Comparison of ENCODE assay signal across 9 cellular contexts in genomic region chr16:67917140-67917851, GRCh38. TPM values are rescaled to one million over a fixed set of nuclear protein-coding genes. Genes with fewer than 3 reads are reported as not detected.
A peak's percentile ranks its signal among the peaks of the same experiment; 100 is the strongest.
DNase-seq lines count a peak whose midpoint lies in the region; ATAC-seq and TF ChIP-seq lines count a peak whose summit lies in the region.
"Had no signal": no experiment of that assay in that cellular context is flagged by ENCODE, and none has a peak within 500 bp of the region (broad histone marks: within the 10 kb centered on the region; RNA-seq: fewer than 3 reads in every experiment).

No MANE protein-coding gene starts in this region.

- no peak overlapping the region for H2BK120ac ChIP-seq in mesenchymal stem cell (ENCODE audit: low read depth, low read length)

- peaks cover 55% of the 10 kb centered on the region for H3K79me1 ChIP-seq in mesenchymal stem cell (replicated peaks; ENCODE audit: low read length, poor library complexity, severe bottlenecking)

- peak; percentile 80 for ATAC-seq in Right ventricle myocardium inferior

- peak overlapping the region; percentile 28 for H4K91ac ChIP-seq in mesenchymal stem cell (ENCODE audit: low read length)

- no peak overlapping the region for H2AK5ac ChIP-seq in mesenchymal stem cell (ENCODE audit: low read length, severe bottlenecking)

- peaks cover 4% of the 10 kb centered on the region for H3K36me3 Mint-ChIP-seq in type B pancreatic cell

- no peak overlapping the region for H3K4me3 Mint-ChIP-seq in type B pancreatic cell

- intact Hi-C loops in Right ventricle myocardium inferior (cut with DNase I) (no loop called here), cardiac septum (cut with DNase I) (no loop called here), ascending aorta (cut with DNase I) (no loop called here)

- no peak overlapping the region for H4K8ac ChIP-seq in mesenchymal stem cell (ENCODE audit: low read length)

- H3K36me3 ChIP-seq in ascending aorta: peaks cover 0 to 3% of the 10 kb centered on the region in 2 donors
- H3K36me3 ChIP-seq in mesenchymal stem cell (ENCODE audit: control insufficient read depth in 1 of 2, insufficient read depth in 2 of 2, low read depth in 1 of 2, low read length in 2 of 2): peaks cover 10 to 55% of the 10 kb centered on the region in 2 experiments

- H3K4me3 ChIP-seq in ascending aorta (no peak overlapping the region), mesenchymal stem cell (ENCODE audit: insufficient read depth in 1 of 2, low read depth in 1 of 2, low read length in 2 of 2) (no peak overlapping the region)

- no peak overlapping the region for H3K14ac ChIP-seq in mesenchymal stem cell (ENCODE audit: low read length in 2 of 2)

- H3K23ac ChIP-seq in mesenchymal stem cell (ENCODE audit: low read length in 2 of 2): no peak overlapping the region

- no peaks in the 10 kb centered on the region for H3K9me3 Mint-ChIP-seq in type B pancreatic cell

- peak overlapping the region; percentile 33 for H3K9ac ChIP-seq in mesenchymal stem cell (ENCODE audit: low read length)

- peak overlapping the region in 1 of 2 experiments; percentile 4 for H2BK12ac ChIP-seq in mesenchymal stem cell (ENCODE audit: low read length in 2 of 2)

- H3K18ac ChIP-seq in mesenchymal stem cell (ENCODE audit: low read depth in 1 of 2, low read length in 2 of 2): no peak overlapping the region

- H3K4ac ChIP-seq in mesenchymal stem cell (ENCODE audit: low read depth in 1 of 2, low read length in 2 of 2): no peak overlapping the region

- no peak overlapping the region for H3K4me2 ChIP-seq in mesenchymal stem cell (ENCODE audit: low read length, poor library complexity, severe bottlenecking)

- H3K9me3 ChIP-seq in ascending aorta (no peaks in the 10 kb centered on the region), mesenchymal stem cell (ENCODE audit: control insufficient read depth, low read length) (no peaks in the 10 kb centered on the region)

- no peaks in the 10 kb centered on the region for H3K27me3 Mint-ChIP-seq in type B pancreatic cell

- 71% methylated on average over 6 of the region's 6 CpGs for WGBS in mesenchymal stem cell

- peak; percentile 67 for DNase-seq in Right ventricle myocardium inferior (ENCODE audit: missing footprints)
- no peak for DNase-seq in cardiac septum (ENCODE audit: low spot score)
- DNase-seq in ascending aorta (ENCODE audit: low spot score in 2 of 2): no peak
- no peak for DNase-seq in mesenchymal stem cell
- no peak for DNase-seq in type B pancreatic cell (ENCODE audit: extremely low spot score, unreplicated experiment)
- no peak for DNase-seq in ecto neural progenitor cell (ENCODE audit: low spot score)
- DNase-seq in hepatic stellate cell (ENCODE audit: low spot score): no peak
- no peak for DNase-seq in NAMALWA (ENCODE audit: low spot score)
- DNase-seq: activated gamma-delta T cell had no signal

- H3K4me1 ChIP-seq in ascending aorta (peaks cover 18 to 23% of the 10 kb centered on the region in 2 donors), mesenchymal stem cell (ENCODE audit: control insufficient read depth, insufficient read depth, low read depth, low read length) (peaks cover 26% of the 10 kb centered on the region)

- H2BK5ac ChIP-seq in mesenchymal stem cell (ENCODE audit: low read depth, low read length, poor library complexity, severe bottlenecking): no peak overlapping the region

- TF ChIP-seq CTCF in ascending aorta (IDR thresholded peaks at IDR 0.05) (no peak), type B pancreatic cell (conservative IDR thresholded peaks at IDR 0.05) (no peak)

- no peak overlapping the region for H2BK15ac ChIP-seq in mesenchymal stem cell (ENCODE audit: low read depth, poor library complexity, severe bottlenecking)

- peaks cover 9% of the 10 kb centered on the region for H3K4me1 Mint-ChIP-seq in type B pancreatic cell (ENCODE audit: unreplicated experiment)

- H2AFZ ChIP-seq in mesenchymal stem cell (ENCODE audit: low read depth, low read length): no peak overlapping the region

- H3K27me3 ChIP-seq in ascending aorta: no peaks in the 10 kb centered on the region
- H3K27me3 ChIP-seq in mesenchymal stem cell (ENCODE audit: control insufficient read depth in 1 of 2, insufficient read depth in 1 of 2, low read length in 2 of 2): no peaks in the 10 kb centered on the region

- H3K27ac ChIP-seq in ascending aorta (peak overlapping the region; percentile 56 to 67), mesenchymal stem cell (ENCODE audit: low read length, poor library complexity, severe bottlenecking) (peak overlapping the region; percentile 36)

- H3K27ac Mint-ChIP-seq in type B pancreatic cell: peak overlapping the region; percentile 63

RNA-seq across cellular contexts. Expression of gene CTRL, which starts 14.4 kb away (rescaled TPM):
- 0.81 TPM for total RNA-seq in Right ventricle myocardium inferior
- not detected for total RNA-seq in cardiac septum
- 0.43 TPM for total RNA-seq in ascending aorta
- polyA plus RNA-seq in mesenchymal stem cell (2013, experiment 1 of 2): 0.43 TPM
- 0.38 TPM for polyA plus RNA-seq in mesenchymal stem cell (2013, experiment 2 of 2)
- total RNA-seq in type B pancreatic cell (ENCODE audit: low replicate concordance): 0.59 and 1.4 TPM in 2 replicates

RNA-seq across cellular contexts. Expression of gene PSMB10, which starts 19.4 kb away (rescaled TPM):
- total RNA-seq in Right ventricle myocardium inferior (59.3 TPM), cardiac septum (66.1 TPM), ascending aorta (13.9 TPM), type B pancreatic cell (ENCODE audit: low replicate concordance) (51.9 and 68.8 TPM in 2 replicates)
- polyA plus RNA-seq in mesenchymal stem cell (2013, experiment 1 of 2): 102 TPM
- polyA plus RNA-seq in mesenchymal stem cell (2013, experiment 2 of 2): 104 TPM

RNA-seq across cellular contexts. Expression of gene PSKH1, which starts 24.2 kb away (rescaled TPM):
- total RNA-seq in Right ventricle myocardium inferior (18.1 TPM), cardiac septum (22.6 TPM), ascending aorta (41.0 TPM), type B pancreatic cell (ENCODE audit: low replicate concordance) (39.2 and 41.5 TPM in 2 replicates)
- 17.8 TPM for polyA plus RNA-seq in mesenchymal stem cell (2013, experiment 1 of 2)
- 21.8 TPM for polyA plus RNA-seq in mesenchymal stem cell (2013, experiment 2 of 2)

RNA-seq across cellular contexts. Expression of gene LCAT, which starts 26.6 kb away (rescaled TPM):
- total RNA-seq in Right ventricle myocardium inferior: 19.0 TPM
- 29.8 TPM for total RNA-seq in cardiac septum
- total RNA-seq in ascending aorta: 6.6 TPM
- polyA plus RNA-seq in mesenchymal stem cell (2013, experiment 1 of 2): 11.5 TPM
- polyA plus RNA-seq in mesenchymal stem cell (2013, experiment 2 of 2): 10.8 TPM
- 20.2 and 26.1 TPM in 2 replicates for total RNA-seq in type B pancreatic cell (ENCODE audit: low replicate concordance)

RNA-seq across cellular contexts. Expression of gene NRN1L, which starts 32.6 kb away (rescaled TPM):
- 0.54 TPM for total RNA-seq in Right ventricle myocardium inferior
- 2.1 TPM for total RNA-seq in cardiac septum
- not detected for total RNA-seq in ascending aorta
- polyA plus RNA-seq in mesenchymal stem cell (2013, experiment 1 of 2): 0.30 TPM
- polyA plus RNA-seq in mesenchymal stem cell (2013, experiment 2 of 2): 0.37 TPM
- total RNA-seq in type B pancreatic cell (ENCODE audit: low replicate concordance): 0.80 and 1.1 TPM in 2 replicates
